In genomic region chr19:5622465-5623396, GRCh38 we compare ENCODE assay signal across 1 cellular context.
TF ChIP-seq lines count a peak whose summit lies in the region.

Gene SAFB, plus strand, starts transcription at chr19:5623083. Its CDS starts 123 bp downstream, at chr19:5623206.
Gene SAFB2, minus strand, starts transcription at chr19:5622776. Its CDS starts 61 bp downstream, at chr19:5622715.

TF ChIP-seq in GM12878, 131 proteins besides CTCF, POLR2A, EP300 and RAD21 (continued from another document):
- no peak for TF ChIP-seq E2F8 (IDR thresholded peaks at IDR 0.05; ENCODE audit: low read depth, partially characterized antibody)
- peak; percentile 84; the same call in 1 of the 2 replicates for TF ChIP-seq RB1 (IDR thresholded peaks at IDR 0.05; ENCODE audit: borderline replicate concordance)
- TF ChIP-seq SRF (IDR thresholded peaks at IDR 0.05; ENCODE audit: low read depth in 2 of 2, low read length in 2 of 2), result peak in 1 of 2 experiments; percentile 32; a peak in 1 of 4 replicates
- no peak for TF ChIP-seq YBX1 (IDR thresholded peaks at IDR 0.05)
- no peak for TF ChIP-seq SUPT20H (IDR thresholded peaks at IDR 0.05; ENCODE audit: borderline replicate concordance, control insufficient read depth, low read depth, low read length)
- TF ChIP-seq YY1 (IDR thresholded peaks at IDR 0.05; ENCODE audit: low read depth, low read length), result peak; percentile 94
- peak; percentile 46 for TF ChIP-seq BACH1 (IDR thresholded peaks at IDR 0.05; ENCODE audit: borderline replicate concordance)
- TF ChIP-seq GABPA (IDR thresholded peaks at IDR 0.05; ENCODE audit: low read depth), result no peak
- peak; percentile 19; the same call in 1 of the 2 replicates for TF ChIP-seq SPI1 (IDR thresholded peaks at IDR 0.05; ENCODE audit: borderline replicate concordance, insufficient read depth, low read depth, low read length)
- TF ChIP-seq CREM (IDR thresholded peaks at IDR 0.05; ENCODE audit: low read depth), result peak; percentile 24; the same call in 1 of the 2 replicates
- peak; percentile 95 for TF ChIP-seq HDGF (IDR thresholded peaks at IDR 0.05)
- TF ChIP-seq SMAD5 (IDR thresholded peaks at IDR 0.05; ENCODE audit: low read depth), result peak; percentile 84; the same call in 1 of the 2 replicates
- no peak for TF ChIP-seq PBX3 (IDR thresholded peaks at IDR 0.05; ENCODE audit: insufficient replicate concordance, low read depth, low read length)
- no peak for TF ChIP-seq SMAD1 (IDR thresholded peaks at IDR 0.05; ENCODE audit: low read depth, partially characterized antibody)
- TF ChIP-seq E2F4 (IDR thresholded peaks at IDR 0.05; ENCODE audit: low read depth, low read length), result 0 out of 2 replicates have a peak, but pooled peaks have one; percentile 60
- no peak for TF ChIP-seq CHD1 (IDR thresholded peaks at IDR 0.05; ENCODE audit: low read depth, low read length)
- no peak for TF ChIP-seq MLLT1 (IDR thresholded peaks at IDR 0.05)
- peak; percentile 100 for TF ChIP-seq IKZF1 (conservative IDR thresholded peaks at IDR 0.05)
- TF ChIP-seq RELA (IDR thresholded peaks at IDR 0.05; ENCODE audit: borderline replicate concordance, partially characterized antibody), result peak; percentile 20
- TF ChIP-seq ZNF687 (IDR thresholded peaks at IDR 0.05), result no peak; the same call in none of the 2 replicates
- TF ChIP-seq NR2F1 (conservative IDR thresholded peaks at IDR 0.05), result 0 out of 2 replicates have a peak, but pooled peaks have one; percentile 35
- TF ChIP-seq TCF12 (IDR thresholded peaks at IDR 0.05; ENCODE audit: low read depth, low read length), result 0 out of 2 replicates have a peak, but pooled peaks have one; percentile 16
- no peak for TF ChIP-seq HSF1 (IDR thresholded peaks at IDR 0.05; ENCODE audit: low read depth, low read length)
- TF ChIP-seq SMARCA5 (IDR thresholded peaks at IDR 0.05), result peak; percentile 48
- TF ChIP-seq KLF5 (IDR thresholded peaks at IDR 0.05; ENCODE audit: partially characterized antibody), result peak; percentile 37
- TF ChIP-seq SP1 (IDR thresholded peaks at IDR 0.05; ENCODE audit: low read depth, low read length), result peak; percentile 2
- TF ChIP-seq ZNF207 (IDR thresholded peaks at IDR 0.05; ENCODE audit: borderline replicate concordance), result peak; percentile 53; the same call in 1 of the 2 replicates
TF ChIP-seq in GM12878: peak in this region for 45.
